ENCODE assay signal across 1 cellular context in genomic region chr13:112998506-112999280, GRCh38.
TF ChIP-seq lines count a peak whose summit lies in the region.

No MANE protein-coding gene starts in this region.

TF ChIP-seq in HepG2, 621 proteins besides CTCF, POLR2A, EP300 and RAD21 (continued from another document):
- TF ChIP-seq ZNF687 (CRISPR knock-in tag; IDR thresholded peaks at IDR 0.05): no peak
- no peak for TF ChIP-seq BCL3 (CRISPR knock-in tag; IDR thresholded peaks at IDR 0.05)
- TF ChIP-seq ZBTB40 (IDR thresholded peaks at IDR 0.05): no peak
- TF ChIP-seq ZBTB40 (CRISPR knock-in tag; IDR thresholded peaks at IDR 0.05): no peak
- no peak for TF ChIP-seq TCF7 (IDR thresholded peaks at IDR 0.05; ENCODE audit: low read depth)
- no peak for TF ChIP-seq NONO (IDR thresholded peaks at IDR 0.05)
- TF ChIP-seq NONO (CRISPR knock-in tag; conservative IDR thresholded peaks at IDR 0.05): no peak
- no peak for TF ChIP-seq ZNF761 (CRISPR knock-in tag; conservative IDR thresholded peaks at IDR 0.05)
- TF ChIP-seq MAFF (IDR thresholded peaks at IDR 0.05; ENCODE audit: low read depth, low read length): no peak
- no peak for TF ChIP-seq TFDP2 (CRISPR knock-in tag; IDR thresholded peaks at IDR 0.05)
- no peak for TF ChIP-seq RNF2 (conservative IDR thresholded peaks at IDR 0.05; ENCODE audit: low read depth)
- TF ChIP-seq KLF13 (CRISPR knock-in tag; IDR thresholded peaks at IDR 0.05): no peak
- no peak for TF ChIP-seq ZNF20 (CRISPR knock-in tag; IDR thresholded peaks at IDR 0.05)
TF ChIP-seq in HepG2: peak in this region for 0.
